Comparison of ENCODE assay signal across 11 cellular contexts in the genomic region with DNA sequence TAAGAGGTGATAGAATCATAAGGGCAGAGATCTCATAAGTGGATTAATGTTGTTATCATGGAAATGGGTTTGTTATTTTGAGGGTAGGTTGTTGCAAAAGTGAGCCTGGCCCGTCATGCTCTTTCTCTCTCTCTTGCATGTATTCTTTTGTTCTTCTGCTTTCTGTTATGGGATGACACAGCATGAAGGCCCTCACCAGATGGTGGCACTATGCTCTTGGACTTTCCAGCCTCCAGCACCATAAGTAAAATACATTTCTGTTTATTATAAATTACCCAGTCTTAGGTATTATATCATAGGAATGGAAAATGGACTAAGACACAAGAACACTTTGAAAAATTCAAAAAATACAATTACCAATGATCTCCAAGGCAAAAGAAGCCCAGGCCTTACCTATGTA.
DNase-seq lines count a peak whose midpoint lies in the region; ATAC-seq, FAIRE-seq and TF ChIP-seq lines count a peak whose summit lies in the region.
"Had no signal": no experiment of that assay in that cellular context is flagged by ENCODE, and none has a peak within 500 bp of the region (broad histone marks: within the 10 kb centered on the region; RNA-seq: fewer than 3 reads in every experiment).

No MANE protein-coding gene starts in this region.

- no peak for TF ChIP-seq RAD21 in HepG2 (CRISPR knock-in tag; IDR thresholded peaks at IDR 0.05)

- BruUV-seq in HepG2 (replicated peaks; lab: Mats Ljungman, UMichigan) = no TSS peak

- H3K9ac ChIP-seq in DND-41 (ENCODE audit: low read depth, low read length) (no peak overlapping the region), adipocyte (ENCODE audit: low read length) (no peak overlapping the region), HepG2 (ENCODE audit: insufficient read depth, low read depth, low read length) (no peak overlapping the region)

- POLR2A ChIA-PET in HepG2 (lab: Yijun Ruan, JAX) = no interaction called here

- ATAC-seq in DND-41 (ENCODE audit: insufficient read depth, low read depth) = no peak
- no peak for ATAC-seq in HepG2
- ATAC-seq in activated CD4-positive, CD25-positive, alpha-beta regulatory T cell treated with anti-CD3 and anti-CD28 coated beads, Interleukin-2, amount 50 U/mL, for 24 hours = no peak
- no peak for ATAC-seq in HG03354 (IDR thresholded peaks at IDR 0.05; ENCODE audit: poor library complexity, severe bottlenecking, unreplicated experiment)
- ATAC-seq: mucosa of descending colon had no signal

- H3K4me2 ChIP-seq in DND-41 (ENCODE audit: insufficient read depth, low read length) (no peak overlapping the region), HepG2 (ENCODE audit: low read depth, low read length) (no peak overlapping the region)

- intact Hi-C loops in HepG2 (cut with micrococcal nuclease; ENCODE audit: unreplicated experiment) = no loop called here
- intact Hi-C loops in prostate gland (cut with DNase I) = no loop called here

- H3K9me3 ChIP-seq in DND-41 (ENCODE audit: insufficient read depth, low read length, severe bottlenecking) (no peaks in the 10 kb centered on the region), adipocyte (ENCODE audit: control insufficient read depth, low read length) (peaks cover 6% of the 10 kb centered on the region), HepG2 (ENCODE audit: low read length) (no peaks in the 10 kb centered on the region), prostate gland (no peaks in the 10 kb centered on the region)
- H3K9me3 ChIP-seq: mucosa of descending colon had no signal

- CTCF ChIA-PET in HepG2 (lab: Yijun Ruan, JAX; ENCODE audit: low intra/inter-chr PET ratio, low total read pairs) = interaction anchor here (1.2 to 1.8 kb wide), 2 partner anchors 194 to 200 kb away, joined by 3 to 4 read pairs; no protein-coding TSS in a partner anchor

- TF ChIP-seq POLR2A in HepG2 (IDR thresholded peaks at IDR 0.05; ENCODE audit: insufficient read depth in 1 of 2, low read depth in 2 of 2, low read length in 2 of 2) (no peak), prostate gland (IDR thresholded peaks at IDR 0.05) (no peak)

- H2AFZ ChIP-seq in DND-41 (ENCODE audit: low read depth, low read length) = no peak overlapping the region
- H2AFZ ChIP-seq in HepG2 (ENCODE audit: low read length) = no peak overlapping the region

- H3K4me1 ChIP-seq in DND-41 (ENCODE audit: insufficient read depth, low read length) = no peaks in the 10 kb centered on the region
- H3K4me1 ChIP-seq in adipocyte (ENCODE audit: control insufficient read depth, insufficient read depth, low read length) = peaks cover 4% of the 10 kb centered on the region
- H3K4me1 ChIP-seq in HepG2 (ENCODE audit: insufficient read depth, low read length) = no peaks in the 10 kb centered on the region
- no peaks in the 10 kb centered on the region for H3K4me1 ChIP-seq in prostate gland (replicated peaks)

- WGBS in HepG2 (ENCODE audit: low lambda C conversion rate) = 0% methylated on average over 1 of the region's 1 CpG
- WGBS in prostate gland = 48% methylated on average over 1 of the region's 1 CpG

- H3K27ac ChIP-seq in DND-41 (ENCODE audit: low read length) = no peak overlapping the region
- H3K27ac ChIP-seq in HepG2 (ENCODE audit: extremely low read length, insufficient read depth, low read length) = no peak overlapping the region
- no peak overlapping the region for H3K27ac ChIP-seq in prostate gland
- H3K27ac ChIP-seq: coronary artery had no signal

- in situ Hi-C loops in HepG2 (cut with HindIII; ENCODE audit: extremely low pct_ligation_motif_present, low pct_unique_long_range_greater_than_20kb) = no loop called here

- FAIRE-seq in HepG2 (lab: Jason Lieb, UNC) = no peak

- H3K79me2 ChIP-seq in DND-41 (ENCODE audit: insufficient read depth, low read length) (no peaks in the 10 kb centered on the region), HepG2 (ENCODE audit: insufficient read depth, low read length) (no peaks in the 10 kb centered on the region)

- H4K20me1 ChIP-seq in DND-41 (ENCODE audit: insufficient read depth, low read length) (peaks cover 4% of the 10 kb centered on the region; the same call in 1 of the 2 replicates), HepG2 (ENCODE audit: insufficient read depth, low read length) (no peaks in the 10 kb centered on the region)

- H3K36me3 ChIP-seq in DND-41 (ENCODE audit: insufficient read depth, low read length) (no peaks in the 10 kb centered on the region), adipocyte (ENCODE audit: control insufficient read depth, insufficient read depth, low read length, severe bottlenecking) (no peaks in the 10 kb centered on the region), HepG2 (replicated peaks in 1 of 2; ENCODE audit: control insufficient read depth in 1 of 2, insufficient read depth in 2 of 2, low read length in 2 of 2) (no peaks in the 10 kb centered on the region), prostate gland (no peaks in the 10 kb centered on the region)

- no peak for TF ChIP-seq EP300 in HepG2 (IDR thresholded peaks at IDR 0.05; ENCODE audit: low read depth in 2 of 2, low read length in 2 of 2)
- TF ChIP-seq EP300 in HepG2 (CRISPR knock-in tag; IDR thresholded peaks at IDR 0.05; ENCODE audit: borderline replicate concordance) = no peak

- H3K4me3 ChIP-seq in DND-41 (ENCODE audit: low read depth in 1 of 2, low read length in 2 of 2) (no peak overlapping the region), adipocyte (ENCODE audit: low read length) (no peak overlapping the region), HepG2 (replicated peaks in 1 of 3; ENCODE audit: insufficient read depth in 1 of 3, low read depth in 2 of 3, low read length in 3 of 3) (no peak overlapping the region), prostate gland (no peak overlapping the region)
- no peak overlapping the region for H3K4me3 ChIP-seq in Jurkat, Clone E6-1 (ENCODE audit: low read length)
- H3K4me3 ChIP-seq: coronary artery, mucosa of descending colon had no signal

- peaks cover 20% of the 10 kb centered on the region for H3K27me3 ChIP-seq in DND-41 (ENCODE audit: insufficient read depth, low read length, poor library complexity)
- peaks cover 36% of the 10 kb centered on the region for H3K27me3 ChIP-seq in adipocyte (replicated peaks; ENCODE audit: control insufficient read depth, insufficient read depth, low read length)
- peaks cover 1 to 17% of the 10 kb centered on the region in 2 experiments; a peak in 4 of 5 replicates for H3K27me3 ChIP-seq in HepG2 (ENCODE audit: control insufficient read depth in 1 of 2, insufficient read depth in 2 of 2, low read length in 2 of 2)
- H3K27me3 ChIP-seq in prostate gland (replicated peaks; ENCODE audit: insufficient read depth) = no peaks in the 10 kb centered on the region

- DNase-seq in DND-41 = peak; percentile 7
- DNase-seq in Jurkat, Clone E6-1 (ENCODE audit: low read depth, low spot score) = peak; percentile 29
- peak; percentile 12 for DNase-seq in adipocyte (ENCODE audit: low read depth)
- DNase-seq in HepG2 (ENCODE audit: low spot score) = peak; percentile 8
- no peak for DNase-seq in prostate gland (ENCODE audit: low spot score)
- DNase-seq in D341Med (ENCODE audit: low spot score) = no peak
- DNase-seq: activated CD4-positive, CD25-positive, alpha-beta regulatory T cell had no signal

- peak; percentile 54 for TF ChIP-seq CTCF in DND-41 (IDR thresholded peaks at IDR 0.05; ENCODE audit: borderline replicate concordance, extremely low read depth, low read length, poor library complexity, severe bottlenecking)
- peak; percentile 47 for TF ChIP-seq CTCF in HepG2 (CRISPR knock-in tag; IDR thresholded peaks at IDR 0.05)
- TF ChIP-seq CTCF in prostate gland (IDR thresholded peaks at IDR 0.05) = no peak

TF ChIP-seq in HepG2, 621 proteins besides CTCF, POLR2A, EP300 and RAD21:
- TF ChIP-seq ZNF496 (CRISPR knock-in tag; IDR thresholded peaks at IDR 0.05; ENCODE audit: insufficient replicate concordance) (no peak), SMC3 (IDR thresholded peaks at IDR 0.05; ENCODE audit: low read length) (peak; percentile 4; the same call in 1 of the 2 replicates), STAG1 (CRISPR knock-in tag; IDR thresholded peaks at IDR 0.05) (peak; percentile 49), ZNF564 (CRISPR knock-in tag; IDR thresholded peaks at IDR 0.05) (peak; percentile 58; the same call in 1 of the 2 replicates)

Comparison
In these comparisons a context has a peak if more than half of its experiments do, and no peak if none do; other contexts are left out.
1. DNase-seq: peak in DND-41 (single experiment), Jurkat, Clone E6-1 (single experiment), adipocyte (single experiment) and HepG2 (single experiment); none in prostate gland (single experiment) and D341Med (single experiment).
2. CTCF ChIP-seq: peak in DND-41 (single experiment) and HepG2 (single experiment); none in prostate gland (0 of 4).